In the genomic region with DNA sequence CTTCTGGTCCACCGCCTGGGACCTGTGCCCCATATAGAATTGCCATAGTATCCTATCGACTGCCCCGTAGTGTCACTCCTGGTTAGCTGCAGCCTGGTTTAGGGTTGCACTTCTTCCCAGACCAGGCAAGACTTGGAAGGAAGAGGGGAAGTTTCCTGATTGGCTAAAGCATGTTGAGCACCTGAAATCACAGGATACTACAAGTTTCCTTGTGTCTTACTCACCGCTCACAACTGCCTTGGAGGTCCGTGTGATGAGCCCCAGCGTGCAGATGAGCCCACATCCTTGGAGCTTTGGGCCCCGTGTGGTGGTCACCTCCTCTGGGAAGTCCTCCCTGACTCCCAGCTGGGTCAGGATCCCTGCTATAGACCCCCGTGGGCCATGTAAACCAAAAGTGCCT, we compare ENCODE assay signal across 19 cellular contexts.
DNase-seq lines count a peak whose midpoint lies in the region; ATAC-seq and TF ChIP-seq lines count a peak whose summit lies in the region.
"Had no signal": no experiment of that assay in that cellular context is flagged by ENCODE, and none has a peak within 500 bp of the region (broad histone marks: within the 10 kb centered on the region; RNA-seq: fewer than 3 reads in every experiment).

No MANE protein-coding gene starts in this region.

- WGBS in mammary epithelial cell (ENCODE audit: low coverage, missing lambda C conversion rate) = 75% methylated on average over 5 of the region's 8 CpGs

- TF ChIP-seq CTCF in mammary epithelial cell (conservative IDR thresholded peaks at IDR 0.05 in 1 of 2, IDR thresholded peaks at IDR 0.05 in 1 of 2; ENCODE audit: extremely low read depth in 1 of 2, insufficient read depth in 1 of 2, low read depth in 1 of 2, low read length in 2 of 2) (no peak), breast epithelium (IDR thresholded peaks at IDR 0.05) (no peak), brain (conservative IDR thresholded peaks at IDR 0.05) (no peak), foreskin keratinocyte (conservative IDR thresholded peaks at IDR 0.05) (peak; percentile 43), progenitor cell of endocrine pancreas (IDR thresholded peaks at IDR 0.05; ENCODE audit: unreplicated experiment) (no peak)

- dilution Hi-C loops in mammary epithelial cell (cut with HindIII; ENCODE audit: low sequenced_read_pairs) = loop anchor here (5.0 kb wide), 5 partner anchors 49 to 291 kb away; no protein-coding TSS in a partner anchor

- H3K9me3 ChIP-seq in mammary epithelial cell (replicated peaks; ENCODE audit: insufficient read depth, low read length) (no peaks in the 10 kb centered on the region), breast epithelium (no peaks in the 10 kb centered on the region)
- H3K9me3 ChIP-seq: BLaER1 treated with 17β-estradiol and CSF1 and Interleukin-3, amounts not matched to agents 10 nM and 100 nM; HAP-1 had no signal

- H3K4me2 ChIP-seq in mammary epithelial cell (ENCODE audit: insufficient read depth, low read depth, low read length) = no peak overlapping the region
- H3K4me2 ChIP-seq: BLaER1 treated with 17β-estradiol and CSF1 and Interleukin-3, amounts not matched to agents 10 nM and 100 nM had no signal

- CTCF ChIA-PET in mammary epithelial cell (lab: Charles Lee; ENCODE audit: low non-redundant PET) = no interaction called here

- peaks cover 32% of the 10 kb centered on the region for H3K4me1 Mint-ChIP-seq in brain
- peaks cover 35% of the 10 kb centered on the region for H3K4me1 Mint-ChIP-seq in progenitor cell of endocrine pancreas (ENCODE audit: low read depth)

- H3K27me3 ChIP-seq in mammary epithelial cell (ENCODE audit: insufficient read depth, low read length) (no peaks in the 10 kb centered on the region), breast epithelium (no peaks in the 10 kb centered on the region), foreskin keratinocyte (no peaks in the 10 kb centered on the region)
- H3K27me3 ChIP-seq: BLaER1 treated with 17β-estradiol and CSF1 and Interleukin-3, amounts not matched to agents 10 nM and 100 nM had no signal

- H3K9ac ChIP-seq in mammary epithelial cell (ENCODE audit: insufficient read depth, low read length) = no peak overlapping the region
- H3K9ac ChIP-seq: BLaER1 treated with 17β-estradiol and CSF1 and Interleukin-3, amounts not matched to agents 10 nM and 100 nM had no signal

- H3K27ac Mint-ChIP-seq in brain (peak overlapping the region in 3 of 5 experiments; percentile 24 to 57 (median 45)), progenitor cell of endocrine pancreas (peak overlapping the region; percentile 82)

- in situ Hi-C loops in mammary epithelial cell (cut with MboI; ENCODE audit: low sequenced_read_pairs in 2 of 2) = no loop called here

- H2AFZ ChIP-seq in mammary epithelial cell (ENCODE audit: low read depth, low read length) = no peak overlapping the region

- H3K4me3 ChIP-seq in mammary epithelial cell (replicated peaks in 1 of 3; ENCODE audit: insufficient read depth in 1 of 3, low read depth in 2 of 3, low read length in 3 of 3) = no peak overlapping the region
- no peak overlapping the region for H3K4me3 ChIP-seq in breast epithelium
- H3K4me3 ChIP-seq: BLaER1 treated with 17β-estradiol and CSF1 and Interleukin-3, amounts not matched to agents 10 nM and 100 nM; HAP-1 had no signal

- peak; percentile 67 for ATAC-seq in foreskin keratinocyte
- ATAC-seq in GM18861 (IDR thresholded peaks at IDR 0.05; ENCODE audit: unreplicated experiment) = no peak
- no peak for ATAC-seq in GM18858 (IDR thresholded peaks at IDR 0.05; ENCODE audit: unreplicated experiment)

- H3K27me3 Mint-ChIP-seq in brain (no peaks in the 10 kb centered on the region), progenitor cell of endocrine pancreas (no peaks in the 10 kb centered on the region)

- H3K9me3 Mint-ChIP-seq in brain (no peaks in the 10 kb centered on the region), progenitor cell of endocrine pancreas (ENCODE audit: low read depth) (no peaks in the 10 kb centered on the region)

- no peak overlapping the region for H3K4me3 Mint-ChIP-seq in brain
- no peak overlapping the region for H3K4me3 Mint-ChIP-seq in progenitor cell of endocrine pancreas (ENCODE audit: low read depth)

- H4K20me1 ChIP-seq in mammary epithelial cell (ENCODE audit: insufficient read depth, low read length) = no peaks in the 10 kb centered on the region
- H4K20me1 ChIP-seq: BLaER1 treated with 17β-estradiol and CSF1 and Interleukin-3, amounts not matched to agents 10 nM and 100 nM had no signal

- BruUV-seq in mammary epithelial cell (replicated peaks; lab: Mats Ljungman, UMichigan) = no TSS peak

- H3K27ac ChIP-seq in mammary epithelial cell (ENCODE audit: insufficient read depth, low read depth, low read length) (no peak overlapping the region), breast epithelium (no peak overlapping the region), foreskin keratinocyte (no peak overlapping the region)
- H3K27ac ChIP-seq: BLaER1 treated with 17β-estradiol and CSF1 and Interleukin-3, amounts not matched to agents 10 nM and 100 nM had no signal

- H3K36me3 ChIP-seq in mammary epithelial cell (ENCODE audit: insufficient read depth, low read length) (no peaks in the 10 kb centered on the region), breast epithelium (no peaks in the 10 kb centered on the region)

- H3K36me3 Mint-ChIP-seq in brain (peaks cover 32% of the 10 kb centered on the region), progenitor cell of endocrine pancreas (ENCODE audit: insufficient read depth) (peaks cover 3% of the 10 kb centered on the region)

- intact Hi-C loops in mammary epithelial cell (cut with micrococcal nuclease) (loop anchor here (5.0 kb wide), 1 partner anchor 74 kb away; the partner anchor contains the start of gene GTF2I), breast epithelium (cut with DNase I; ENCODE audit: low total_unique reads) (no loop called here)

- H3K4me1 ChIP-seq in mammary epithelial cell (ENCODE audit: insufficient read depth, low read length) = peaks cover 46% of the 10 kb centered on the region
- H3K4me1 ChIP-seq in breast epithelium = peaks cover 0 to 6% of the 10 kb centered on the region in 2 donors
- H3K4me1 ChIP-seq in foreskin keratinocyte = peaks cover 4% of the 10 kb centered on the region
- H3K4me1 ChIP-seq: HAP-1 had no signal

- no peaks in the 10 kb centered on the region for H3K79me2 ChIP-seq in mammary epithelial cell (ENCODE audit: insufficient read depth, low read length)

- TF ChIP-seq POLR2A in breast epithelium (IDR thresholded peaks at IDR 0.05) = no peak

- DNase-seq in mammary epithelial cell (peak; percentile 70), breast epithelium (ENCODE audit: low spot score in 2 of 2) (no peak), foreskin keratinocyte (peak; percentile 90 to 93), progenitor cell of endocrine pancreas (ENCODE audit: low spot score, unreplicated experiment) (no peak), HuH-7 (ENCODE audit: low spot score) (no peak)
- DNase-seq: 8988T, DMS153, MV-4-11, NCI-H1417, NCI-H187 treated with DMSO at 0.1 percent for 48 hours, NCI-H2171, NCI-H446, NCI-H69, SHP77 treated with DMSO at 0.1 percent for 48 hours had no signal

Comparison
In these comparisons a context has a peak if more than half of its experiments do, and no peak if none do; other contexts are left out.
1. DNase-seq: peak in mammary epithelial cell (single experiment) and foreskin keratinocyte (2 of 2); none in breast epithelium (0 of 2), progenitor cell of endocrine pancreas (single experiment) and HuH-7 (single experiment).